In genomic region chr1:42057800-42058199, GRCh38 we compare ENCODE assay signal across 8 cellular contexts.
"Had no signal": no experiment of that assay in that cellular context is flagged by ENCODE, and none has a peak within 500 bp of the region (broad histone marks: within the 10 kb centered on the region; RNA-seq: fewer than 3 reads in every experiment).

No MANE protein-coding gene starts in this region.

- FAIRE-seq: G401.6, GM12878, GM12891, GM12892, GM18507, GM19239 had no signal

- H3K4me3 ChIP-seq: GM12878 had no signal

- DNase-seq: GDM1, GF-D8 had no signal

- ATAC-seq: GM12878 had no signal
